8 cellular contexts compared by ENCODE assay signal in genomic region chr20:29445050-29445907, GRCh38.
DNase-seq lines count a peak whose midpoint lies in the region; ATAC-seq and TF ChIP-seq lines count a peak whose summit lies in the region.
"Not testable (repeated sequence)": the region's sequence is repeated elsewhere in the genome, so short reads cannot be mapped to it uniquely, and the experiment has no call there.

No MANE protein-coding gene starts in this region.

- H3K4me3 ChIP-seq in CD8-positive, alpha-beta memory T cell (ENCODE audit: low read length); RWPE2 (ENCODE audit: severe bottlenecking): not testable (repeated sequence)

- not testable (repeated sequence) for H3K27ac ChIP-seq in CD8-positive, alpha-beta memory T cell (ENCODE audit: low read depth, low read length); RWPE2 (ENCODE audit: poor library complexity, severe bottlenecking)

- peak overlapping the region in 2 of 8 donors; percentile 22 to 79 for H3K27ac Mint-ChIP-seq in CD8-positive, alpha-beta memory T cell
- H3K27ac Mint-ChIP-seq in activated T-cell treated with anti-CD3 and anti-CD28 coated beads, Interleukin-2, amount 50 U/mL, for 72 hours = not testable (repeated sequence)

- not testable (repeated sequence) for H3K36me3 Mint-ChIP-seq in CD8-positive, alpha-beta memory T cell; activated T-cell treated with anti-CD3 and anti-CD28 coated beads, Interleukin-2, amount 50 U/mL, for 72 hours (ENCODE audit: insufficient read depth in 2 of 2)

- CTCF ChIA-PET in CD8-positive, alpha-beta memory T cell (lab: Charles Lee) = not testable (repeated sequence)

- H3K4me3 Mint-ChIP-seq in CD8-positive, alpha-beta memory T cell = peak overlapping the region in 4 of 7 donors; percentile 44 to 88 (median 72)
- peak overlapping the region; percentile 32 to 62 for H3K4me3 Mint-ChIP-seq in activated T-cell treated with anti-CD3 and anti-CD28 coated beads, Interleukin-2, amount 50 U/mL, for 72 hours

- TF ChIP-seq CTCF in RWPE2 (IDR thresholded peaks at IDR 0.05; ENCODE audit: poor library complexity, severe bottlenecking) = not testable (repeated sequence)

- peak in 2 of 5 donors; percentile 24 to 51 for DNase-seq in CD8-positive, alpha-beta memory T cell
- DNase-seq in NCI-H1417 (lab: John Stamatoyannopoulos, UW) = peak; percentile 52 to 87 (median 85)
- not testable (repeated sequence) for DNase-seq in RWPE2 (ENCODE audit: low spot score)
- peak; percentile 25 to 41 for DNase-seq in activated T-cell treated with anti-CD3 and anti-CD28 coated beads, Interleukin-2, amount 50 U/mL, for 72 hours
- peak; percentile 65 for DNase-seq in fibroblast of gingiva (ENCODE audit: low read depth)
- peak; percentile 22 for DNase-seq in middle frontal gyrus (ENCODE audit: extremely low spot score, low spot score)
- DNase-seq in stimulated activated CD4-positive, alpha-beta T cell treated with anti-CD3 and anti-CD28 coated beads, TNF-alpha, amount 100 ng/mL, for 48 hours (ENCODE audit: low read depth in 3 of 3) = peak in 2 of 3 donors; percentile 5 to 38

- POLR2A ChIA-PET in CD8-positive, alpha-beta memory T cell (lab: Charles Lee) = not testable (repeated sequence)

- H3K9me3 ChIP-seq in CD8-positive, alpha-beta memory T cell (ENCODE audit: low read length); RWPE2 (ENCODE audit: severe bottlenecking): not testable (repeated sequence)

- peak; percentile 79 for ATAC-seq in GM21528 (IDR thresholded peaks at IDR 0.05; ENCODE audit: low FRiP score, unreplicated experiment)
- peak; percentile 97 for ATAC-seq in RWPE2 (ENCODE audit: low read depth)
- peak; percentile 76 to 88 for ATAC-seq in activated T-cell treated with anti-CD3 and anti-CD28 coated beads, Interleukin-2, amount 50 U/mL, for 72 hours (replicated peaks in 1 of 2)

- H3K4me1 ChIP-seq in CD8-positive, alpha-beta memory T cell (ENCODE audit: insufficient read depth, low read length); RWPE2 (ENCODE audit: insufficient read depth, poor library complexity, severe bottlenecking): not testable (repeated sequence)

- not testable (repeated sequence) for H3K36me3 ChIP-seq in CD8-positive, alpha-beta memory T cell (ENCODE audit: insufficient read depth, low read length); RWPE2 (ENCODE audit: low read depth)

- not testable (repeated sequence) for H3K27me3 ChIP-seq in CD8-positive, alpha-beta memory T cell (ENCODE audit: insufficient read depth, low read length, poor library complexity, severe bottlenecking)
- peaks cover 18% of the 10 kb centered on the region for H3K27me3 ChIP-seq in RWPE2 (ENCODE audit: insufficient read depth, poor library complexity, severe bottlenecking)

- peaks cover 0 to 15% (median 3%) of the 10 kb centered on the region in 3 donors for H3K4me1 Mint-ChIP-seq in CD8-positive, alpha-beta memory T cell
- not testable (repeated sequence) for H3K4me1 Mint-ChIP-seq in activated T-cell treated with anti-CD3 and anti-CD28 coated beads, Interleukin-2, amount 50 U/mL, for 72 hours (ENCODE audit: low read depth)

- not testable (repeated sequence) for H3K27me3 Mint-ChIP-seq in CD8-positive, alpha-beta memory T cell; activated T-cell treated with anti-CD3 and anti-CD28 coated beads, Interleukin-2, amount 50 U/mL, for 72 hours (ENCODE audit: low read depth)

- peaks cover 0 to 14% (median 0%) of the 10 kb centered on the region in 5 donors for H3K9me3 Mint-ChIP-seq in CD8-positive, alpha-beta memory T cell
- not testable (repeated sequence) for H3K9me3 Mint-ChIP-seq in activated T-cell treated with anti-CD3 and anti-CD28 coated beads, Interleukin-2, amount 50 U/mL, for 72 hours
